In the genomic region with DNA sequence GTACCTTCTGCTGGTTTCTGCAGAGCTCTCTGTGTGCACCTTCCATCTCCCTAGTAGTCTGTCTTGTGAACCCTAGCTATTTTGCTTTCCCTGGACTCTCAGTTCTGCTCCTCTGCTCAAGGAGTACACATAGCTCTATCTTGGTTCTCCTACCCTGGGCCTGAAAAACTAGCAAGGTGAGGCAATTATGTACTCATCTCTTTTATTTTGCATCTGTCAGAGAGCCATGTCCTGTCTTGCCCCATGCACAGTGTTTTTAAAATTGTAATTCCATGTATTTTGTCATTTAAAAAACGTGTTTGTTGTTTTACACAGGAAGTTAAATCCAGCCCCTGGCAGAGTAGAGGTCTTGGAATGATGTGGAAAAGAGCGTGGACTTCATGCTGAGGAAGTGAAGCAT, we compare ENCODE assay signal across 6 cellular contexts.
"Had no signal": no experiment of that assay in that cellular context is flagged by ENCODE, and none has a peak within 500 bp of the region (broad histone marks: within the 10 kb centered on the region; RNA-seq: fewer than 3 reads in every experiment).

No MANE protein-coding gene starts in this region.

- DNase-seq: GOT3, H7, HCEC 1CT had no signal

- H3K4me3 Mint-ChIP-seq: IgD-negative memory B cell had no signal

- H3K36me3 Mint-ChIP-seq: IgD-negative memory B cell had no signal

- H3K27me3 Mint-ChIP-seq: IgD-negative memory B cell had no signal

- FAIRE-seq: HepG2 had no signal

- H3K27ac ChIP-seq: HL-60 had no signal

- ATAC-seq: HepG2 had no signal

- H3K27ac Mint-ChIP-seq: IgD-negative memory B cell had no signal
